20 cellular contexts compared by ENCODE assay signal in the genomic region with DNA sequence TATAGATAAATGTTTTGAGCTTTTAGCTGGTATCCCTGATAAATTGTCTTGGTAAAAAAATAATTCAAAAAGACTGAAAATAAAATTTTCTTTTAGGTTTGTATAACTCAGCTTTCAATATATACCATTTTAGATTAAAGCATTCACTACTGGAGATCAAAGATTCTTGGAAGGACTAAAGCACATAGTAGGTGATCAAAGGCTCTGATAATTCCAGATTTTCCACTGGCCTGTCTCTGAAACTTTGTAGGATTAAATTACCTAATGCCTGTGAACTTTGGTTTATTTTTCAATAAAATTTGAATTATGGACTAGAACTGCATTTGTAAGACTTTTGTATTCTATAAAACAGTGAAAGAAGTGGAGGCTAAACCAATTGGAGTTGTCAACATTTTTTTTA. TPM values are rescaled to one million over a fixed set of nuclear protein-coding genes. Genes with fewer than 3 reads are reported as not detected.
DNase-seq lines count a peak whose midpoint lies in the region; ATAC-seq and TF ChIP-seq lines count a peak whose summit lies in the region.
"Had no signal": no experiment of that assay in that cellular context is flagged by ENCODE, and none has a peak within 500 bp of the region (broad histone marks: within the 10 kb centered on the region; RNA-seq: fewer than 3 reads in every experiment).

No MANE protein-coding gene starts in this region.

- H2BK120ac ChIP-seq in IMR-90 (ENCODE audit: low read depth, low read length) = no peak overlapping the region

- H2BK20ac ChIP-seq in IMR-90 (ENCODE audit: low read depth, low read length) = no peak overlapping the region

- no peaks in the 10 kb centered on the region for H3K9me2 ChIP-seq in SU-DHL-6 (replicated peaks; ENCODE audit: insufficient read depth, low read length)

- H3K18ac ChIP-seq in IMR-90 (ENCODE audit: low read depth, low read length) = peak overlapping the region; percentile 57; the same call in 1 of the 2 replicates

- peak overlapping the region; percentile 21 to 65 for H3K27ac Mint-ChIP-seq in natural killer cell treated with Interleukin-12 subunit alpha and Interleukin-12 subunit beta and Interleukin-15 and Interleukin-18, amount 100 ng/mL, for 72 hours
- no peak overlapping the region for H3K27ac Mint-ChIP-seq in natural killer cell
- H3K27ac Mint-ChIP-seq: B cell; CD4-positive, alpha-beta memory T cell; GM23338; H9 had no signal

- no peaks in the 10 kb centered on the region for H3K36me3 Mint-ChIP-seq in natural killer cell treated with Interleukin-12 subunit alpha and Interleukin-12 subunit beta and Interleukin-15 and Interleukin-18, amount 100 ng/mL, for 72 hours
- no peaks in the 10 kb centered on the region for H3K36me3 Mint-ChIP-seq in natural killer cell
- H3K36me3 Mint-ChIP-seq: CD4-positive, alpha-beta memory T cell had no signal

- peak overlapping the region; percentile 54 for H2BK5ac ChIP-seq in IMR-90 (ENCODE audit: low read depth, low read length, poor library complexity, severe bottlenecking)

- no peak overlapping the region for H4K5ac ChIP-seq in IMR-90 (ENCODE audit: low read depth, low read length)

- DNase-seq in natural killer cell treated with Interleukin-12 subunit alpha and Interleukin-12 subunit beta and Interleukin-15 and Interleukin-18, amount 100 ng/mL, for 72 hours (ENCODE audit: low spot score) = no peak
- DNase-seq in natural killer cell = no peak
- no peak for DNase-seq in IMR-90
- DNase-seq in head of caudate nucleus = no peak
- DNase-seq in NOMO-1 (lab: John Stamatoyannopoulos, UW; ENCODE audit: unreplicated experiment in 2 of 2) = no peak
- DNase-seq in activated effector memory CD4-positive, alpha-beta T cell treated with anti-CD3 and anti-CD28 coated beads, Interleukin-2, amount 50 U/mL, for 16 hours = no peak
- DNase-seq: Calu3; CD4-positive, alpha-beta memory T cell; COR-L47; DMS153; EL; GF-D8; H9 had no signal

- no peaks in the 10 kb centered on the region for H4K20me1 ChIP-seq in IMR-90 (ENCODE audit: insufficient read depth, low read length)
- H4K20me1 ChIP-seq in SU-DHL-6 (ENCODE audit: low read depth, low read length) = no peaks in the 10 kb centered on the region
- H4K20me1 ChIP-seq: BLaER1 had no signal

- H2AK9ac ChIP-seq in IMR-90 (replicated peaks; ENCODE audit: low read depth, low read length, poor library complexity) = no peak overlapping the region

- H3K14ac ChIP-seq in IMR-90 (replicated peaks; ENCODE audit: low read depth, low read length) = no peak overlapping the region

- TF ChIP-seq CTCF in natural killer cell (IDR thresholded peaks at IDR 0.05) = no peak
- TF ChIP-seq CTCF in IMR-90 (conservative IDR thresholded peaks at IDR 0.05; ENCODE audit: low read depth, low read length) = no peak
- no peak for TF ChIP-seq CTCF in SU-DHL-6 (IDR thresholded peaks at IDR 0.05; ENCODE audit: insufficient read depth, low read length, poor library complexity, severe bottlenecking)
- no peak for TF ChIP-seq CTCF in neutrophil (IDR thresholded peaks at IDR 0.05)

- peaks cover 3% of the 10 kb centered on the region for H3K9me3 Mint-ChIP-seq in natural killer cell treated with Interleukin-12 subunit alpha and Interleukin-12 subunit beta and Interleukin-15 and Interleukin-18, amount 100 ng/mL, for 72 hours
- peaks cover 4% of the 10 kb centered on the region in 2 donors for H3K9me3 Mint-ChIP-seq in natural killer cell
- H3K9me3 Mint-ChIP-seq: GM23338 had no signal

- no peak overlapping the region for H3K23ac ChIP-seq in IMR-90 (ENCODE audit: low read depth, low read length)

- in situ Hi-C loops in IMR-90 (cut with MboI; ENCODE audit: low sequenced_read_pairs) = no loop called here

- no peak for TF ChIP-seq RAD21 in IMR-90 (IDR thresholded peaks at IDR 0.05; ENCODE audit: low read length)

- dilution Hi-C loops in IMR-90 (cut with HindIII; ENCODE audit: low sequenced_read_pairs, unreplicated experiment) = no loop called here

- no peaks in the 10 kb centered on the region for H3K27me3 Mint-ChIP-seq in natural killer cell treated with Interleukin-12 subunit alpha and Interleukin-12 subunit beta and Interleukin-15 and Interleukin-18, amount 100 ng/mL, for 72 hours
- no peaks in the 10 kb centered on the region for H3K27me3 Mint-ChIP-seq in natural killer cell (ENCODE audit: low read depth in 2 of 2)
- H3K27me3 Mint-ChIP-seq: B cell; CD4-positive, alpha-beta memory T cell had no signal

- no peak overlapping the region for H4K91ac ChIP-seq in IMR-90 (ENCODE audit: insufficient read depth, low read depth, low read length)

- BruUV-seq in IMR-90 (replicated peaks; lab: Mats Ljungman, UMichigan) = no TSS peak

- H2AFZ ChIP-seq in IMR-90 (replicated peaks; ENCODE audit: low read length, poor library complexity) (no peak overlapping the region), SU-DHL-6 (ENCODE audit: low read depth, low read length, severe bottlenecking) (no peak overlapping the region)
- H2AFZ ChIP-seq: GM23338 had no signal

- intact Hi-C loops in natural killer cell (cut with micrococcal nuclease) (no loop called here), IMR-90 (cut with micrococcal nuclease) (loop anchor here (5.0 to 10.0 kb wide), 2 partner anchors 50 to 288 kb away; no protein-coding TSS in a partner anchor), head of caudate nucleus (cut with DNase I) (no loop called here)

- H3K27me3 ChIP-seq in IMR-90 (ENCODE audit: control insufficient read depth, insufficient read depth, low read length) (no peaks in the 10 kb centered on the region), SU-DHL-6 (ENCODE audit: low read length) (no peaks in the 10 kb centered on the region), neutrophil (no peaks in the 10 kb centered on the region)
- H3K27me3 ChIP-seq: BLaER1 had no signal

- no peak overlapping the region for H4K8ac ChIP-seq in IMR-90 (ENCODE audit: low read depth in 2 of 2, low read length in 2 of 2)

- no peaks in the 10 kb centered on the region for H3K79me1 ChIP-seq in IMR-90 (ENCODE audit: low read depth in 1 of 2, low read length in 2 of 2)

- peaks cover 0 to 8% of the 10 kb centered on the region in 2 donors for H3K4me1 Mint-ChIP-seq in natural killer cell treated with Interleukin-12 subunit alpha and Interleukin-12 subunit beta and Interleukin-15 and Interleukin-18, amount 100 ng/mL, for 72 hours (ENCODE audit: low read depth in 2 of 2)
- peaks cover 0 to 8% of the 10 kb centered on the region in 2 donors for H3K4me1 Mint-ChIP-seq in natural killer cell
- H3K4me1 Mint-ChIP-seq: B cell had no signal

- no peak overlapping the region for H3K4me3 Mint-ChIP-seq in natural killer cell treated with Interleukin-12 subunit alpha and Interleukin-12 subunit beta and Interleukin-15 and Interleukin-18, amount 100 ng/mL, for 72 hours
- H3K4me3 Mint-ChIP-seq in natural killer cell = no peak overlapping the region
- H3K4me3 Mint-ChIP-seq: B cell; CD4-positive, alpha-beta memory T cell; GM23338; H9 had no signal

- H3K4me3 ChIP-seq in IMR-90 (ENCODE audit: insufficient read depth, low read depth, low read length) = no peak overlapping the region
- no peak overlapping the region for H3K4me3 ChIP-seq in SU-DHL-6 (ENCODE audit: insufficient read depth, low read length, poor library complexity, severe bottlenecking)
- no peak overlapping the region for H3K4me3 ChIP-seq in neutrophil (ENCODE audit: low read depth in 1 of 2, low read length in 1 of 2)
- H3K4me3 ChIP-seq: BLaER1, GM23338 had no signal

- no peak for ATAC-seq in natural killer cell treated with Interleukin-12 subunit alpha and Interleukin-12 subunit beta and Interleukin-15 and Interleukin-18, amount 100 ng/mL, for 72 hours
- ATAC-seq in natural killer cell (no peak), IMR-90 (ENCODE audit: low read depth) (no peak)
- ATAC-seq: GM23338, HCT116 had no signal

- H3K27ac ChIP-seq in IMR-90 (ENCODE audit: insufficient read depth, low read length) (no peak overlapping the region), SU-DHL-6 (ENCODE audit: low read depth, low read length) (peak overlapping the region; percentile 93), neutrophil (peak overlapping the region; percentile 97)
- H3K27ac ChIP-seq: 22Rv1, BLaER1 had no signal

- H3F3A ChIP-seq in SU-DHL-6 (ENCODE audit: insufficient read depth) = peaks cover 24% of the 10 kb centered on the region

- no peak overlapping the region for H3K4me2 ChIP-seq in IMR-90 (ENCODE audit: low read depth, low read length)
- peak overlapping the region; percentile 99 for H3K4me2 ChIP-seq in SU-DHL-6 (ENCODE audit: low read depth, low read length, poor library complexity, severe bottlenecking)
- H3K4me2 ChIP-seq: BLaER1, GM23338 had no signal

- H3K36me3 ChIP-seq in IMR-90 (ENCODE audit: control insufficient read depth, insufficient read depth, low read length) = no peaks in the 10 kb centered on the region
- no peaks in the 10 kb centered on the region for H3K36me3 ChIP-seq in SU-DHL-6 (ENCODE audit: low read length)
- H3K36me3 ChIP-seq in neutrophil = peaks cover 10% of the 10 kb centered on the region
- H3K36me3 ChIP-seq: BLaER1 had no signal

- no peaks in the 10 kb centered on the region for H3K9me3 ChIP-seq in IMR-90 (ENCODE audit: control insufficient read depth, insufficient read depth, low read length)
- H3K9me3 ChIP-seq in SU-DHL-6 (ENCODE audit: insufficient read depth, low read length) = no peaks in the 10 kb centered on the region
- no peaks in the 10 kb centered on the region for H3K9me3 ChIP-seq in neutrophil
- H3K9me3 ChIP-seq: BLaER1 had no signal

- H3K56ac ChIP-seq in IMR-90 (ENCODE audit: extremely low read depth, insufficient read depth, low read length) = no peak overlapping the region

- no peaks in the 10 kb centered on the region for H3K9me1 ChIP-seq in IMR-90 (ENCODE audit: insufficient read depth, low read length)

- POLR2A ChIA-PET in IMR-90 (lab: Charles Lee; ENCODE audit: unreplicated experiment) = no interaction called here

- no peak for TF ChIP-seq POLR2A in IMR-90 (IDR thresholded peaks at IDR 0.05; ENCODE audit: low read depth, low read length)

- no peak overlapping the region for H3K9ac ChIP-seq in IMR-90 (ENCODE audit: low read depth, low read length)
- H3K9ac ChIP-seq in SU-DHL-6 (ENCODE audit: low read length) = no peak overlapping the region
- H3K9ac ChIP-seq: BLaER1 had no signal

- H3K79me2 ChIP-seq in SU-DHL-6 (ENCODE audit: insufficient read depth, low read length) = peaks cover 8% of the 10 kb centered on the region; the same call in 1 of the 2 replicates

- no peak overlapping the region for H3K4ac ChIP-seq in IMR-90 (ENCODE audit: low read depth, low read length)

- H2BK15ac ChIP-seq in IMR-90 (ENCODE audit: low read depth, low read length) = no peak overlapping the region

- no peak overlapping the region for H2AK5ac ChIP-seq in IMR-90 (ENCODE audit: low read depth, low read length)

- CTCF ChIA-PET in IMR-90 (lab: Yijun Ruan, JAX) = no interaction called here

- H3K4me1 ChIP-seq in IMR-90 (ENCODE audit: control insufficient read depth, insufficient read depth, low read length) = peaks cover 2% of the 10 kb centered on the region
- peaks cover 32 to 42% of the 10 kb centered on the region in 2 experiments for H3K4me1 ChIP-seq in neutrophil (ENCODE audit: control insufficient read depth in 1 of 2, insufficient read depth in 1 of 2, low read depth in 1 of 2, low read length in 1 of 2)
- H3K4me1 ChIP-seq: BLaER1 had no signal

RNA-seq across cellular contexts. Expression of a gene that starts 1.2 kb away (rescaled TPM):
- 10 to 100 TPM in 1 of 2 donors, 1 to 10 TPM in 1; 4.0 to 10.0 TPM for total RNA-seq in natural killer cell treated with Interleukin-12 subunit alpha and Interleukin-12 subunit beta and Interleukin-15 and Interleukin-18, amount 100 ng/mL, for 72 hours
- total RNA-seq in natural killer cell = 10 to 100 TPM in 2 of 3 donors, 1 to 10 TPM in 1; 4.5 to 21.9 (median 17.2) TPM
- total RNA-seq in IMR-90 (2012; rRNA removed) = under 0.01 and 0.18 TPM in 2 replicates
- polyA plus RNA-seq in IMR-90 (2012; rRNA removed) = 0.09 TPM in 1 of 2 replicates, not detected in the other
- polyA plus RNA-seq in IMR-90 (2012; cell fraction: cytosol; rRNA removed) = not detected in 2 replicates
- 0.06 TPM in 1 of 2 replicates, not detected in the other for polyA plus RNA-seq in IMR-90 (2012; cell fraction: nucleus; rRNA removed; ENCODE audit: low replicate concordance)
- total RNA-seq: B cell, Calu3, GM23338, H9 had no signal
- polyA plus RNA-seq: GM23338 had no signal

Comparison
In these comparisons a context has a peak if more than half of its experiments do, and no peak if none do; other contexts are left out.
1. H3K27ac Mint-ChIP-seq: peak in natural killer cell treated with Interleukin-12 subunit alpha and Interleukin-12 subunit beta and Interleukin-15 and Interleukin-18, amount 100 ng/mL, for 72 hours (2 of 2); none in natural killer cell (0 of 2).